In genomic region chr1:201736707-201737320, GRCh38 we compare ENCODE assay signal across 1 cellular context.
TF ChIP-seq lines count a peak whose summit lies in the region.

No MANE protein-coding gene starts in this region.

TF ChIP-seq in K562, 482 proteins besides CTCF, POLR2A, EP300 and RAD21:
- TF ChIP-seq ZBTB11 (CRISPR knock-in tag; IDR thresholded peaks at IDR 0.05) (no peak), GATA2 (CRISPR knock-in tag; IDR thresholded peaks at IDR 0.05) (no peak), ZNF354B (CRISPR knock-in tag; IDR thresholded peaks at IDR 0.05) (no peak), ZBED1 (IDR thresholded peaks at IDR 0.05) (no peak), PRDM10 (IDR thresholded peaks at IDR 0.05; ENCODE audit: partially characterized antibody) (peak; percentile 30), ZNF592 (IDR thresholded peaks at IDR 0.05) (no peak), FOS (IDR thresholded peaks at IDR 0.05; ENCODE audit: extremely low read depth, insufficient read length) (no peak), PHB2 (IDR thresholded peaks at IDR 0.05; ENCODE audit: low read depth) (no peak), RFX1 (IDR thresholded peaks at IDR 0.05) (peak; percentile 47), RFX7 (CRISPR knock-in tag; IDR thresholded peaks at IDR 0.05) (no peak)
